Comparison of ENCODE assay signal across 14 cellular contexts in the genomic region with DNA sequence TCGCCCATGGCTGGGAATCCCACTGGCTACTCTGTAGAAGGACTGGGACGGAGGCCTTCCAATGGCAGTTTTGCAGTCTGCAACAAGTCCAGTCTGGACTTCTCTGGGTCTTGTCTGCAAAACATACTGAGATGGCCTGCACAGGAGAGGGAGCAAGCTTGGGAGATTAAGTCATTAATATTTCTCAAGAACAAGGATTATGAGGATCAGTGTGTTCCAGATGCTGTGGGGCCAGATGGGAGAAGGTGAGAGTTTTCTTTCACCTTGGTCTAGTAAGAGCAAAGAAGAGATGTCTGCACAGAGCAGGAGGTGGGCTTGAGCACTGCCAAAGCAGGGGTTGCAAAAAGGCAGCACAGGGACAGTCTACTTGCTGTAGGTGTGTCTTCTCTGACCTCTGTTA. TPM values are rescaled to one million over a fixed set of nuclear protein-coding genes. Genes with fewer than 3 reads are reported as not detected.
"Had no signal": no experiment of that assay in that cellular context is flagged by ENCODE, and none has a peak within 500 bp of the region (broad histone marks: within the 10 kb centered on the region; RNA-seq: fewer than 3 reads in every experiment).

PDE6A (minus strand) TSS at position 128 of the 400 bp plus-strand sequence; CDS start at position 8, 120 bp downstream.

- H3K4me1 ChIP-seq: gastrocnemius medialis had no signal

- H3K27ac ChIP-seq: gastrocnemius medialis, parathyroid adenoma had no signal

- FAIRE-seq: bronchial epithelial cell, small intestine, urothelium cell line had no signal

- ATAC-seq: activated T-cell treated with anti-CD3 and anti-CD28 coated beads, Interleukin-2, amount 50 U/mL, for 4 hours; gastrocnemius medialis; naive thymus-derived CD4-positive, alpha-beta T cell; right cardiac atrium had no signal

- H3K4me3 ChIP-seq: gastrocnemius medialis had no signal

- H3K9me3 ChIP-seq: gastrocnemius medialis had no signal

- H3K36me3 ChIP-seq: gastrocnemius medialis had no signal

- DNase-seq: activated CD4-positive, alpha-beta T cell treated with anti-CD3 and anti-CD28 coated beads, Interleukin-2, amount 50 U/mL, for 48 hours; activated CD4-positive, CD25-positive, alpha-beta regulatory T cell treated with anti-CD3 and anti-CD28 coated beads, Interleukin-2, amount 50 U/mL, for 72 hours; activated gamma-delta T cell treated with Interleukin-2 at 50 U/mL for 16 hours; activated naive CD8-positive, alpha-beta T cell treated with anti-CD3 and anti-CD28 coated beads, Interleukin-2, amount 10 ng/mL, durations not matched to agents 7 days and 5 days; activated T-cell treated with anti-CD3 and anti-CD28 coated beads, Interleukin-2, amount 50 U/mL, for 4 hours; aorta; gastrocnemius medialis; naive thymus-derived CD4-positive, alpha-beta T cell; right cardiac atrium; small intestine had no signal

- H3K27me3 ChIP-seq: gastrocnemius medialis had no signal

RNA-seq across cellular contexts. Expression of gene PDE6A, which starts in this region (rescaled TPM):
- total RNA-seq: activated naive CD8-positive, alpha-beta T cell treated with anti-CD3 and anti-CD28 coated beads, Interleukin-2, amount 10 ng/mL, durations not matched to agents 7 days and 5 days; activated T-cell treated with anti-CD3 and anti-CD28 coated beads, Interleukin-2, amount 50 U/mL, for 4 hours; aorta; bronchial epithelial cell; gastrocnemius medialis; kidney epithelial cell; naive thymus-derived CD4-positive, alpha-beta T cell had no signal
